In genomic region chr18:58694720-58695468, GRCh38 we compare ENCODE assay signal across 23 cellular contexts. TPM values are rescaled to one million over a fixed set of nuclear protein-coding genes. Genes with fewer than 3 reads are reported as not detected.
DNase-seq lines count a peak whose midpoint lies in the region; ATAC-seq and TF ChIP-seq lines count a peak whose summit lies in the region.
"Had no signal": no experiment of that assay in that cellular context is flagged by ENCODE, and none has a peak within 500 bp of the region (broad histone marks: within the 10 kb centered on the region; RNA-seq: fewer than 3 reads in every experiment).

No MANE protein-coding gene starts in this region.

- no peaks in the 10 kb centered on the region for H3K9me3 Mint-ChIP-seq in activated CD8-positive, alpha-beta memory T cell treated with anti-CD3 and anti-CD28 coated beads, Interleukin-2, amount 10 ng/mL, durations not matched to agents 7 days and 5 days (ENCODE audit: low read depth)
- H3K9me3 Mint-ChIP-seq in GM23338, result peaks cover 6% of the 10 kb centered on the region; the same call in 1 of the 3 replicates
- H3K9me3 Mint-ChIP-seq in activated CD8-positive, alpha-beta T cell treated with anti-CD3 and anti-CD28 coated beads, Interleukin-2, amount 10 ng/mL, durations not matched to agents 7 days and 5 days (ENCODE audit: insufficient read depth), result peaks cover under 1% of the 10 kb centered on the region
- H3K9me3 Mint-ChIP-seq: IgD-negative memory B cell had no signal

- no peak overlapping the region for H2BK120ac ChIP-seq in mesenchymal stem cell (ENCODE audit: low read depth, low read length)

- TF ChIP-seq CTCF in GM23338 (conservative IDR thresholded peaks at IDR 0.05; ENCODE audit: low read depth in 2 of 2) (no peak), sigmoid colon (IDR thresholded peaks at IDR 0.05) (no peak)

- no peaks in the 10 kb centered on the region for H3K36me3 ChIP-seq in GM23338 (ENCODE audit: insufficient read depth)
- H3K36me3 ChIP-seq in mesenchymal stem cell (ENCODE audit: control insufficient read depth in 1 of 2, insufficient read depth in 2 of 2, low read depth in 1 of 2, low read length in 2 of 2), result peaks cover 30 to 37% of the 10 kb centered on the region in 2 experiments
- peaks cover 0 to 19% (median 6%) of the 10 kb centered on the region in 4 donors for H3K36me3 ChIP-seq in sigmoid colon
- H3K36me3 ChIP-seq: thoracic aorta had no signal

- DNase-seq in activated CD8-positive, alpha-beta memory T cell treated with anti-CD3 and anti-CD28 coated beads, Interleukin-2, amount 10 ng/mL, durations not matched to agents 7 days and 5 days, result no peak
- no peak for DNase-seq in activated CD8-positive, alpha-beta memory T cell treated with anti-CD3 and anti-CD28 coated beads for 24 hours
- no peak for DNase-seq in GM23338 (ENCODE audit: low spot score)
- DNase-seq in activated CD8-positive, alpha-beta T cell treated with anti-CD3 and anti-CD28 coated beads, Interleukin-2, amount 10 ng/mL, durations not matched to agents 7 days and 5 days, result no peak
- no peak for DNase-seq in mesenchymal stem cell
- no peak for DNase-seq in sigmoid colon
- DNase-seq: activated CD4-positive, alpha-beta T cell treated with anti-CD3 and anti-CD28 coated beads for 4 hours; effector memory CD4-positive, alpha-beta T cell; left lung; mucosa of descending colon; NCI-H1930; NCI-H446 treated with DMSO at 0.1 percent for 48 hours; NK-92 treated with Interleukin-12 subunit alpha and Interleukin-12 subunit beta, amount 100 ng/mL, for 24 hours; nucleus accumbens had no signal

- no peak overlapping the region for H4K91ac ChIP-seq in mesenchymal stem cell (ENCODE audit: low read length)

- H2BK5ac ChIP-seq in mesenchymal stem cell (ENCODE audit: low read depth, low read length, poor library complexity, severe bottlenecking), result no peak overlapping the region

- CTCF ChIA-PET in activated CD8-positive, alpha-beta memory T cell treated with anti-CD3 and anti-CD28 coated beads, Interleukin-2, amount 10 ng/mL, durations not matched to agents 7 days and 5 days (lab: Charles Lee), result no interaction called here
- CTCF ChIA-PET in activated CD8-positive, alpha-beta T cell treated with anti-CD3 and anti-CD28 coated beads, Interleukin-2, amount 10 ng/mL, durations not matched to agents 7 days and 5 days (lab: Charles Lee), result interaction anchor here (1.0 kb wide), 1 partner anchor 69 kb away, joined by 4 read pairs; no protein-coding TSS in a partner anchor

- no peak for TF ChIP-seq EP300 in sigmoid colon (IDR thresholded peaks at IDR 0.05)

- H3K23ac ChIP-seq in mesenchymal stem cell (ENCODE audit: low read length in 2 of 2), result no peak overlapping the region

- H3K4me1 Mint-ChIP-seq in activated CD8-positive, alpha-beta memory T cell treated with anti-CD3 and anti-CD28 coated beads, Interleukin-2, amount 10 ng/mL, durations not matched to agents 7 days and 5 days, result peaks cover 51% of the 10 kb centered on the region
- peaks cover 13% of the 10 kb centered on the region for H3K4me1 Mint-ChIP-seq in GM23338
- peaks cover 70% of the 10 kb centered on the region for H3K4me1 Mint-ChIP-seq in activated CD8-positive, alpha-beta T cell treated with anti-CD3 and anti-CD28 coated beads, Interleukin-2, amount 10 ng/mL, durations not matched to agents 7 days and 5 days (ENCODE audit: low read depth)

- H3K4me3 ChIP-seq in GM23338, result no peak overlapping the region
- H3K4me3 ChIP-seq in mesenchymal stem cell (ENCODE audit: insufficient read depth in 1 of 2, low read depth in 1 of 2, low read length in 2 of 2), result no peak overlapping the region
- no peak overlapping the region for H3K4me3 ChIP-seq in sigmoid colon
- H3K4me3 ChIP-seq: BLaER1 treated with 17β-estradiol and CSF1 and Interleukin-3, amounts not matched to agents 10 nM and 100 nM; GM12878; HAP-1; left lung; mucosa of descending colon; SK-N-MC; thoracic aorta had no signal

- ATAC-seq in activated CD8-positive, alpha-beta memory T cell treated with anti-CD3 and anti-CD28 coated beads, Interleukin-2, amount 10 ng/mL, durations not matched to agents 7 days and 5 days, result no peak
- ATAC-seq in GM23338 (peak; percentile 75), HG02759 (IDR thresholded peaks at IDR 0.05; ENCODE audit: unreplicated experiment) (no peak), HG03442 (IDR thresholded peaks at IDR 0.05; ENCODE audit: unreplicated experiment) (no peak)
- ATAC-seq in activated CD8-positive, alpha-beta T cell treated with anti-CD3 and anti-CD28 coated beads, Interleukin-2, amount 10 ng/mL, durations not matched to agents 7 days and 5 days, result no peak
- ATAC-seq: GM12878, left lung, mucosa of descending colon had no signal

- H3K36me3 Mint-ChIP-seq in activated CD8-positive, alpha-beta memory T cell treated with anti-CD3 and anti-CD28 coated beads, Interleukin-2, amount 10 ng/mL, durations not matched to agents 7 days and 5 days, result peaks cover 42% of the 10 kb centered on the region
- H3K36me3 Mint-ChIP-seq in GM23338 (ENCODE audit: low read depth), result peaks cover 18% of the 10 kb centered on the region
- peaks cover 53% of the 10 kb centered on the region for H3K36me3 Mint-ChIP-seq in activated CD8-positive, alpha-beta T cell treated with anti-CD3 and anti-CD28 coated beads, Interleukin-2, amount 10 ng/mL, durations not matched to agents 7 days and 5 days (ENCODE audit: low read depth)

- H2AFZ ChIP-seq in GM23338, result no peak overlapping the region
- H2AFZ ChIP-seq in mesenchymal stem cell (ENCODE audit: low read depth, low read length), result no peak overlapping the region

- H3K4me2 ChIP-seq in GM23338 (no peak overlapping the region), mesenchymal stem cell (ENCODE audit: low read length, poor library complexity, severe bottlenecking) (no peak overlapping the region)
- H3K4me2 ChIP-seq: BLaER1 treated with 17β-estradiol and CSF1 and Interleukin-3, amounts not matched to agents 10 nM and 100 nM had no signal

- no peak overlapping the region for H3K14ac ChIP-seq in mesenchymal stem cell (ENCODE audit: low read length in 2 of 2)

- intact Hi-C loops in sigmoid colon (cut with DNase I), result no loop called here

- peak overlapping the region; percentile 15 for H3K27ac Mint-ChIP-seq in activated CD8-positive, alpha-beta memory T cell treated with anti-CD3 and anti-CD28 coated beads, Interleukin-2, amount 10 ng/mL, durations not matched to agents 7 days and 5 days
- H3K27ac Mint-ChIP-seq in GM23338, result no peak overlapping the region
- H3K27ac Mint-ChIP-seq in activated CD8-positive, alpha-beta T cell treated with anti-CD3 and anti-CD28 coated beads, Interleukin-2, amount 10 ng/mL, durations not matched to agents 7 days and 5 days, result peak overlapping the region; percentile 46

- no peak overlapping the region for H3K4me3 Mint-ChIP-seq in activated CD8-positive, alpha-beta memory T cell treated with anti-CD3 and anti-CD28 coated beads, Interleukin-2, amount 10 ng/mL, durations not matched to agents 7 days and 5 days
- no peak overlapping the region for H3K4me3 Mint-ChIP-seq in GM23338
- no peak overlapping the region for H3K4me3 Mint-ChIP-seq in activated CD8-positive, alpha-beta T cell treated with anti-CD3 and anti-CD28 coated beads, Interleukin-2, amount 10 ng/mL, durations not matched to agents 7 days and 5 days

- H3K27me3 Mint-ChIP-seq in activated CD8-positive, alpha-beta memory T cell treated with anti-CD3 and anti-CD28 coated beads, Interleukin-2, amount 10 ng/mL, durations not matched to agents 7 days and 5 days, result no peaks in the 10 kb centered on the region
- peaks cover 3% of the 10 kb centered on the region for H3K27me3 Mint-ChIP-seq in GM23338 (ENCODE audit: insufficient read depth, low read depth, poor library complexity)
- no peaks in the 10 kb centered on the region for H3K27me3 Mint-ChIP-seq in activated CD8-positive, alpha-beta T cell treated with anti-CD3 and anti-CD28 coated beads, Interleukin-2, amount 10 ng/mL, durations not matched to agents 7 days and 5 days (ENCODE audit: low read depth)
- H3K27me3 Mint-ChIP-seq: IgD-negative memory B cell had no signal

- no peak for TF ChIP-seq POLR2A in sigmoid colon (IDR thresholded peaks at IDR 0.05)

- H3K27ac ChIP-seq in GM23338 (ENCODE audit: low read depth), result no peak overlapping the region
- no peak overlapping the region for H3K27ac ChIP-seq in mesenchymal stem cell (ENCODE audit: low read length, poor library complexity, severe bottlenecking)
- no peak overlapping the region for H3K27ac ChIP-seq in sigmoid colon
- H3K27ac ChIP-seq: BLaER1 treated with 17β-estradiol and CSF1 and Interleukin-3, amounts not matched to agents 10 nM and 100 nM; HL-60; left lung; SK-N-MC; thoracic aorta had no signal

- H3K79me2 ChIP-seq in GM23338 (replicated peaks; ENCODE audit: insufficient read depth), result no peaks in the 10 kb centered on the region

- H3K4me1 ChIP-seq in GM23338 (ENCODE audit: insufficient read depth), result peaks cover 4% of the 10 kb centered on the region; the same call in 1 of the 2 replicates
- H3K4me1 ChIP-seq in mesenchymal stem cell (ENCODE audit: control insufficient read depth, insufficient read depth, low read depth, low read length), result peaks cover 2% of the 10 kb centered on the region
- H3K4me1 ChIP-seq in sigmoid colon, result no peaks in the 10 kb centered on the region
- H3K4me1 ChIP-seq: BLaER1 treated with 17β-estradiol and CSF1 and Interleukin-3, amounts not matched to agents 10 nM and 100 nM; left lung had no signal

- peaks cover 29% of the 10 kb centered on the region for H3K79me1 ChIP-seq in mesenchymal stem cell (replicated peaks; ENCODE audit: low read length, poor library complexity, severe bottlenecking)

- no peaks in the 10 kb centered on the region for H3K9me3 ChIP-seq in mesenchymal stem cell (ENCODE audit: control insufficient read depth, low read length)
- H3K9me3 ChIP-seq in sigmoid colon, result no peaks in the 10 kb centered on the region
- H3K9me3 ChIP-seq: HAP-1, left lung, mucosa of descending colon, thoracic aorta had no signal

- H3K27me3 ChIP-seq in GM23338 (ENCODE audit: insufficient read depth) (no peaks in the 10 kb centered on the region), mesenchymal stem cell (ENCODE audit: control insufficient read depth in 1 of 2, insufficient read depth in 1 of 2, low read length in 2 of 2) (no peaks in the 10 kb centered on the region), sigmoid colon (no peaks in the 10 kb centered on the region)
- H3K27me3 ChIP-seq: BLaER1 treated with 17β-estradiol and CSF1 and Interleukin-3, amounts not matched to agents 10 nM and 100 nM; left lung had no signal

- no peaks in the 10 kb centered on the region for H3F3A ChIP-seq in GM23338 (replicated peaks; ENCODE audit: low read depth)

- no peak overlapping the region for H4K8ac ChIP-seq in mesenchymal stem cell (ENCODE audit: low read length)

- WGBS in mesenchymal stem cell, result 82% methylated on average over 8 of the region's 8 CpGs
- WGBS in sigmoid colon, 2 donors, result 88 to 93% methylated on average over 8 of the region's 8 CpGs

- 0 out of 2 replicates have a peak, but pooled peaks cover 6% of the 10 kb centered on the region for H3K9me2 ChIP-seq in GM23338 (ENCODE audit: insufficient read depth)

- no peak overlapping the region for H2BK12ac ChIP-seq in mesenchymal stem cell (ENCODE audit: low read length in 2 of 2)

- no peaks in the 10 kb centered on the region for H4K20me1 ChIP-seq in GM23338 (replicated peaks; ENCODE audit: insufficient read depth)

- no peak overlapping the region for H2BK15ac ChIP-seq in mesenchymal stem cell (ENCODE audit: low read depth, poor library complexity, severe bottlenecking)

- H3K9ac ChIP-seq in mesenchymal stem cell (ENCODE audit: low read length), result no peak overlapping the region
- H3K9ac ChIP-seq: BLaER1 treated with 17β-estradiol and CSF1 and Interleukin-3, amounts not matched to agents 10 nM and 100 nM had no signal

- H3K4ac ChIP-seq in mesenchymal stem cell (ENCODE audit: low read depth in 1 of 2, low read length in 2 of 2), result no peak overlapping the region

- POLR2A ChIA-PET in activated CD8-positive, alpha-beta T cell treated with anti-CD3 and anti-CD28 coated beads, Interleukin-2, amount 10 ng/mL, durations not matched to agents 7 days and 5 days (lab: Charles Lee), result no interaction called here

- no peak overlapping the region for H3K18ac ChIP-seq in mesenchymal stem cell (ENCODE audit: low read depth in 1 of 2, low read length in 2 of 2)

- peak overlapping the region; percentile 35 for H2AK5ac ChIP-seq in mesenchymal stem cell (ENCODE audit: low read length, severe bottlenecking)

RNA-seq across cellular contexts. Expression of gene MALT1, which starts 23.6 kb away (rescaled TPM):
- 10 to 100 TPM; 30.3 to 31.6 TPM for total RNA-seq in activated CD8-positive, alpha-beta memory T cell treated with anti-CD3 and anti-CD28 coated beads, Interleukin-2, amount 10 ng/mL, durations not matched to agents 7 days and 5 days
- total RNA-seq in GM23338 (2014; rRNA removed; shearing (Covaris generic)), result 16.3 and 18.8 TPM in 2 replicates
- 5.2 and 5.4 TPM in 2 replicates for polyA plus RNA-seq in GM23338 (2016; fragmentation: Nextera tagmentation; extraction: Ambion mirVana)
- total RNA-seq in activated CD8-positive, alpha-beta T cell treated with anti-CD3 and anti-CD28 coated beads, Interleukin-2, amount 10 ng/mL, durations not matched to agents 7 days and 5 days, result 10 to 100 TPM; 52.7 to 57.1 TPM
- polyA plus RNA-seq in mesenchymal stem cell (2013, experiment 1 of 2), result 6.1 TPM
- 6.3 TPM for polyA plus RNA-seq in mesenchymal stem cell (2013, experiment 2 of 2)
- total RNA-seq in sigmoid colon, result 10 to 100 TPM; 17.1 to 22.4 (median 18.4) TPM
- 10 to 100 TPM in 1 of 3 donors, 1 to 10 TPM in 2; 5.3 to 13.5 (median 5.4) TPM for polyA plus RNA-seq in sigmoid colon
